In the genomic region with DNA sequence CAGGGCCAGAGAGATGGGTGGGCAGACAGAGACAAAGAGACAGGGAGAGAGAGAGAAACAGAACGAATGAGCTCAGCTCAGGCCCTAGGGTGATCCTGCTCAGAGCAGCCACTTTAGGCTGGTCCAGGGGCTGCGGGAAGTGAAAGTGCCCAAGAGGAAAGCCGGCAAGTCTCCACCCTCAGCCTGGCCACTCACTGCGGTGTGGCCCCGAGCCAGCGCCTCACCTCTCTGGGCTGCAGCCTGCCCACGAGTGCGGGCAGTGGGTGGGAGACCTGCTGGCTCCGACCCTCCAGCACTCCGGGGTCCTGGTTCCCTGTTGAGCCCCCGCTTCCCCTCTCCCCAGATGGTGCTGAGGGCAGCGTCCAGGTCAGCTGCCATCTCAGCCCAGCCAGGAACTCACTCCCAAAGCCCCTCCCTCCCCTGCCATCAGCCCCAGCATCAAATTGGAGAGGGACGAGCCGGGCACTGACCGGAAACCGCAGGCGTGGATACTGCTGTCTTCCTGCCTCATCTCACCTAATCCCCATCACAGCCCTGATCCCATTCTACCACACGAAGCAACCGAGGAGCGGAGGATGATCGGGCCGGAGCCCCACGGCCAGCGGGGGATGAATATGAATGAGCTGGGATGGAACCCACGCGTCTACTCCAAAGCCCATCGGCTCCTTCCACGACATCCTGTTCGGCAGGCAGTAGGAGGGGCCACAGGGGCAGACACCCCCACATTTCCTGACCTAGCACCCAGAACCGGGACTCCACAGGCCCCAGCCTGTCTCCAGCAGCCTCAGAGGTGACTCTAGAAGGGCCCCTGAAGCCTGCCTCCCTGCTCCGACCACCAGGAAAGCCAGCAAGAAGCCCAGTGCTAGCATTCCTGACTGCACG, we compare ENCODE assay signal across 18 cellular contexts. TPM values are rescaled to one million over a fixed set of nuclear protein-coding genes. Genes with fewer than 3 reads are reported as not detected.
DNase-seq lines count a peak whose midpoint lies in the region; ATAC-seq and TF ChIP-seq lines count a peak whose summit lies in the region.
"Had no signal": no experiment of that assay in that cellular context is flagged by ENCODE, and none has a peak within 500 bp of the region (broad histone marks: within the 10 kb centered on the region; RNA-seq: fewer than 3 reads in every experiment).

No MANE protein-coding gene starts in this region.

- H3K4me3 ChIP-seq in right atrium auricular region (no peak overlapping the region), OCI-LY7 (ENCODE audit: low read depth, low read length, poor library complexity, severe bottlenecking) (no peak overlapping the region), left lung (peak overlapping the region in 1 of 2 donors; percentile 7), upper lobe of right lung (no peak overlapping the region)
- H3K4me3 ChIP-seq: suprapubic skin had no signal

- no peaks in the 10 kb centered on the region for H3K79me2 ChIP-seq in OCI-LY7 (ENCODE audit: insufficient read depth, low read depth, low read length)

- H2AFZ ChIP-seq in OCI-LY7 (ENCODE audit: low read length), result no peak overlapping the region; the same call in 1 of the 2 replicates

- no TSS peak for BruUV-seq in OCI-LY7 (replicated peaks; lab: Mats Ljungman, UMichigan)

- TF ChIP-seq CTCF in right atrium auricular region (IDR thresholded peaks at IDR 0.05) (no peak), OCI-LY7 (conservative IDR thresholded peaks at IDR 0.05; ENCODE audit: low read length) (no peak), left lung (IDR thresholded peaks at IDR 0.05) (no peak), upper lobe of right lung (IDR thresholded peaks at IDR 0.05) (no peak)

- CTCF ChIA-PET in OCI-LY7 (lab: Charles Lee; ENCODE audit: unreplicated experiment), result no interaction called here

- H3K9me2 ChIP-seq in OCI-LY7 (ENCODE audit: insufficient read depth, low read length), result no peaks in the 10 kb centered on the region

- H3K9me3 ChIP-seq in right atrium auricular region (no peaks in the 10 kb centered on the region), OCI-LY7 (ENCODE audit: low read length) (no peaks in the 10 kb centered on the region), left lung (no peaks in the 10 kb centered on the region), upper lobe of right lung (no peaks in the 10 kb centered on the region)
- H3K9me3 ChIP-seq: suprapubic skin had no signal

- no peaks in the 10 kb centered on the region for H4K20me1 ChIP-seq in OCI-LY7 (ENCODE audit: insufficient read depth, low read length)

- intact Hi-C loops in left ventricle myocardium superior (cut with micrococcal nuclease), result no loop called here
- intact Hi-C loops in OCI-LY7 (cut with micrococcal nuclease; ENCODE audit: unreplicated experiment), result no loop called here
- intact Hi-C loops in left lung (cut with DNase I), result no loop called here
- intact Hi-C loops in upper lobe of right lung (cut with DNase I), result no loop called here

- H3K27me3 ChIP-seq in right atrium auricular region, result no peaks in the 10 kb centered on the region
- H3K27me3 ChIP-seq in left lung, result peaks cover 0 to 40% of the 10 kb centered on the region in 2 donors
- H3K27me3 ChIP-seq in upper lobe of right lung, result no peaks in the 10 kb centered on the region

- H3K27ac ChIP-seq in right atrium auricular region (no peak overlapping the region), OCI-LY7 (ENCODE audit: low read depth, low read length, poor library complexity, severe bottlenecking) (no peak overlapping the region), left lung (peak overlapping the region in 1 of 2 donors; percentile 42), upper lobe of right lung (no peak overlapping the region)
- H3K27ac ChIP-seq: HL-60, suprapubic skin had no signal

- H3K4me1 ChIP-seq in right atrium auricular region, result no peaks in the 10 kb centered on the region
- peaks cover 12% of the 10 kb centered on the region for H3K4me1 ChIP-seq in OCI-LY7 (ENCODE audit: insufficient read depth, low read length, poor library complexity, severe bottlenecking)
- peaks cover 7 to 24% of the 10 kb centered on the region in 2 donors for H3K4me1 ChIP-seq in left lung
- H3K4me1 ChIP-seq in upper lobe of right lung, result peaks cover 9% of the 10 kb centered on the region
- H3K4me1 ChIP-seq: suprapubic skin had no signal

- H3K4me2 ChIP-seq in OCI-LY7 (ENCODE audit: low read length), result peak overlapping the region; percentile 44; the same call in 1 of the 2 replicates

- DNase-seq in left ventricle myocardium superior (peak; percentile 46), right atrium auricular region (ENCODE audit: low spot score) (no peak), OCI-LY7 (ENCODE audit: low spot score) (no peak), left lung (peak; percentile 62 to 86), upper lobe of right lung (peak; percentile 79), NCI-H2171 treated with DMSO at 0.1 percent for 48 hours (lab: John Stamatoyannopoulos, UW) (no peak), kidney tubule cell (ENCODE audit: low spot score) (no peak)
- DNase-seq in activated CD8-positive, alpha-beta memory T cell treated with anti-CD3 and anti-CD28 coated beads for 24 hours, result no peak
- DNase-seq: activated CD4-positive, alpha-beta memory T cell treated with anti-CD3 and anti-CD28 coated beads, Interleukin-2, amount 10 ng/mL, durations not matched to agents 7 days and 5 days; CD8-positive, alpha-beta memory T cell; DND-41; dorsolateral prefrontal cortex; HFFc6; kidney glomerular epithelial cell; NCI-H2029; NCI-H510A treated with DMSO at 0.1 percent for 48 hours had no signal

- H3K36me3 ChIP-seq in right atrium auricular region, result no peaks in the 10 kb centered on the region
- H3K36me3 ChIP-seq in OCI-LY7 (ENCODE audit: insufficient read depth, low read length), result no peaks in the 10 kb centered on the region
- H3K36me3 ChIP-seq in left lung, result no peaks in the 10 kb centered on the region
- no peaks in the 10 kb centered on the region for H3K36me3 ChIP-seq in upper lobe of right lung
- H3K36me3 ChIP-seq: suprapubic skin had no signal

- ATAC-seq in left ventricle myocardium superior (peak; percentile 35), left lung (peak; percentile 73), upper lobe of right lung (peak; percentile 75)

- POLR2A ChIA-PET in OCI-LY7 (lab: Charles Lee), result no interaction called here

RNA-seq across cellular contexts. Expression of a gene that starts 16.9 kb away (rescaled TPM):
- total RNA-seq in left ventricle myocardium superior (0.05 TPM), right atrium auricular region (not detected), OCI-LY7 (2022) (0.83 and 1.8 TPM in 2 replicates), left lung (1 to 10 TPM; 4.2 to 4.9 TPM), upper lobe of right lung (0.72 TPM)
- total RNA-seq in OCI-LY7 (2014; rRNA removed; shearing (Covaris generic)), result 0.63 and 0.82 TPM in 2 replicates

Comparison
In these comparisons a context has a peak if more than half of its experiments do, and no peak if none do; other contexts are left out.
1. DNase-seq: peak in left ventricle myocardium superior (single experiment), left lung (2 of 2) and upper lobe of right lung (single experiment); none in right atrium auricular region (single experiment), OCI-LY7 (single experiment), NCI-H2171 treated with DMSO at 0.1 percent for 48 hours (single experiment), activated CD8-positive, alpha-beta memory T cell treated with anti-CD3 and anti-CD28 coated beads for 24 hours (single experiment) and kidney tubule cell (single experiment).
2. Peak in every context shown above with its lines, with median percentiles within 50 percentile points of each other: ATAC-seq.